Comparison of ENCODE assay signal across 10 cellular contexts in genomic region chr7:94888542-94888941, GRCh38. TPM values are rescaled to one million over a fixed set of nuclear protein-coding genes. Genes with fewer than 3 reads are reported as not detected.
DNase-seq lines count a peak whose midpoint lies in the region; ATAC-seq and TF ChIP-seq lines count a peak whose summit lies in the region.
"Had no signal": no experiment of that assay in that cellular context is flagged by ENCODE, and none has a peak within 500 bp of the region (broad histone marks: within the 10 kb centered on the region; RNA-seq: fewer than 3 reads in every experiment).

No MANE protein-coding gene starts in this region.

- no peak overlapping the region for H3K4me2 ChIP-seq in GM23248 (ENCODE audit: unreplicated experiment)

- no peak for ATAC-seq in GM18870 (IDR thresholded peaks at IDR 0.05; ENCODE audit: unreplicated experiment)

- no peaks in the 10 kb centered on the region for H3K27me3 Mint-ChIP-seq in Calu3 (ENCODE audit: unreplicated experiment)

- H3K9me3 ChIP-seq in colonic mucosa (no peaks in the 10 kb centered on the region), GM23248 (ENCODE audit: low read depth) (no peaks in the 10 kb centered on the region)
- H3K9me3 ChIP-seq: neutrophil had no signal

- H3K9me3 Mint-ChIP-seq in Calu3 (ENCODE audit: low read depth, unreplicated experiment), result no peaks in the 10 kb centered on the region

- H3K36me3 Mint-ChIP-seq in Calu3 (ENCODE audit: insufficient read depth, unreplicated experiment), result no peaks in the 10 kb centered on the region

- intact Hi-C loops in Calu3 (cut with micrococcal nuclease; ENCODE audit: unreplicated experiment), result no loop called here
- intact Hi-C loops in colonic mucosa (cut with DNase I), result no loop called here

- no peak overlapping the region for H3K27ac ChIP-seq in colonic mucosa
- H3K27ac ChIP-seq in GM23248, result no peak overlapping the region
- H3K27ac ChIP-seq: neutrophil had no signal

- in situ Hi-C loops in GM23248 (cut with MboI), result no loop called here

- H3K79me2 ChIP-seq in GM23248 (ENCODE audit: insufficient read depth), result no peaks in the 10 kb centered on the region

- H3K4me1 ChIP-seq in colonic mucosa, result no peaks in the 10 kb centered on the region
- no peaks in the 10 kb centered on the region for H3K4me1 ChIP-seq in GM23248 (ENCODE audit: insufficient read depth)

- CTCF ChIA-PET in Calu3 (lab: Charles Lee), result interaction anchor here (0.9 kb wide), 1 partner anchor 87 kb away, joined by 3 read pairs; no protein-coding TSS in a partner anchor

- H3K4me3 ChIP-seq in colonic mucosa, result no peak overlapping the region
- no peak overlapping the region for H3K4me3 ChIP-seq in GM23248

- H3K27me3 ChIP-seq in colonic mucosa (no peaks in the 10 kb centered on the region), GM23248 (replicated peaks; ENCODE audit: insufficient read depth) (peaks cover 3% of the 10 kb centered on the region; the same call in 1 of the 2 replicates)
- H3K27me3 ChIP-seq: neutrophil had no signal

- H4K20me1 ChIP-seq in GM23248 (ENCODE audit: insufficient read depth), result no peaks in the 10 kb centered on the region

- H3K9me2 ChIP-seq in GM23248 (ENCODE audit: insufficient read depth), result no peaks in the 10 kb centered on the region

- H3K9ac ChIP-seq in colonic mucosa (ENCODE audit: low read depth in 2 of 2, low read length in 2 of 2) (no peak overlapping the region), GM23248 (no peak overlapping the region)

- 37 to 50% methylated on average over 5 of the region's 5 CpGs for WGBS in GM23248 (ENCODE audit: low coverage in 1 of 2, low lambda C conversion rate in 2 of 2, missing lambda C conversion rate in 2 of 2), 2 experiments

- no peak overlapping the region for H2AFZ ChIP-seq in GM23248

- H3K4me1 Mint-ChIP-seq in Calu3 (ENCODE audit: low read depth, unreplicated experiment), result peaks cover 9% of the 10 kb centered on the region

- H3K4me3 Mint-ChIP-seq in Calu3 (ENCODE audit: low read depth, unreplicated experiment), result no peak overlapping the region

- no peak overlapping the region for H3K27ac Mint-ChIP-seq in Calu3 (ENCODE audit: unreplicated experiment)

- H3K36me3 ChIP-seq in colonic mucosa (no peaks in the 10 kb centered on the region), GM23248 (ENCODE audit: low read depth) (no peaks in the 10 kb centered on the region)
- H3K36me3 ChIP-seq: neutrophil had no signal

- no TSS peak for BruUV-seq in Calu3 (replicated peaks; lab: Mats Ljungman, UMichigan)

- peak; percentile 23 for TF ChIP-seq CTCF in Calu3 (IDR thresholded peaks at IDR 0.05; ENCODE audit: unreplicated experiment)
- TF ChIP-seq CTCF in colonic mucosa (IDR thresholded peaks at IDR 0.05), result no peak

- H3F3A ChIP-seq in GM23248 (ENCODE audit: insufficient read depth), result no peaks in the 10 kb centered on the region

- DNase-seq in Calu3 (peak; percentile 63), NCI-H2029 (lab: John Stamatoyannopoulos, UW) (peak; percentile 61), colonic mucosa (peak; percentile 21), lung microvascular endothelial cell (ENCODE audit: low read depth in 2 of 2) (peak; percentile 35 to 52), GM23248 (no peak), mesenteric fat pad (ENCODE audit: low spot score) (no peak), T1000 (lab: John Stamatoyannopoulos, UW) (no peak)
- DNase-seq: activated effector memory CD4-positive, alpha-beta T cell treated with anti-CD3 and anti-CD28 coated beads, Interleukin-2, amount 50 U/mL, for 16 hours had no signal

RNA-seq across cellular contexts. Expression of gene PPP1R9A, which starts 18.9 kb away (rescaled TPM):
- total RNA-seq in Calu3 (2022) (17.9 and 19.4 TPM in 2 replicates), colonic mucosa (10 to 100 TPM; 17.7 to 20.2 TPM), lung microvascular endothelial cell (5.0 and 9.9 TPM in 2 replicates), mesenteric fat pad (13.8 TPM)
- total RNA-seq in GM23248 (2014; rRNA removed; shearing (Covaris generic)), result not detected in 2 replicates
- 0.03 TPM in 1 of 2 replicates, not detected in the other for polyA plus RNA-seq in GM23248 (2016; fragmentation: Nextera tagmentation; extraction: Ambion mirVana)

Comparison
In these comparisons a context has a peak if more than half of its experiments do, and no peak if none do; other contexts are left out.
1. DNase-seq: peak in Calu3 (single experiment), NCI-H2029 (single experiment), colonic mucosa (single experiment) and lung microvascular endothelial cell (2 of 2); none in GM23248 (single experiment), mesenteric fat pad (single experiment) and T1000 (single experiment).